Comparison of ENCODE assay signal across 14 cellular contexts in the genomic region with DNA sequence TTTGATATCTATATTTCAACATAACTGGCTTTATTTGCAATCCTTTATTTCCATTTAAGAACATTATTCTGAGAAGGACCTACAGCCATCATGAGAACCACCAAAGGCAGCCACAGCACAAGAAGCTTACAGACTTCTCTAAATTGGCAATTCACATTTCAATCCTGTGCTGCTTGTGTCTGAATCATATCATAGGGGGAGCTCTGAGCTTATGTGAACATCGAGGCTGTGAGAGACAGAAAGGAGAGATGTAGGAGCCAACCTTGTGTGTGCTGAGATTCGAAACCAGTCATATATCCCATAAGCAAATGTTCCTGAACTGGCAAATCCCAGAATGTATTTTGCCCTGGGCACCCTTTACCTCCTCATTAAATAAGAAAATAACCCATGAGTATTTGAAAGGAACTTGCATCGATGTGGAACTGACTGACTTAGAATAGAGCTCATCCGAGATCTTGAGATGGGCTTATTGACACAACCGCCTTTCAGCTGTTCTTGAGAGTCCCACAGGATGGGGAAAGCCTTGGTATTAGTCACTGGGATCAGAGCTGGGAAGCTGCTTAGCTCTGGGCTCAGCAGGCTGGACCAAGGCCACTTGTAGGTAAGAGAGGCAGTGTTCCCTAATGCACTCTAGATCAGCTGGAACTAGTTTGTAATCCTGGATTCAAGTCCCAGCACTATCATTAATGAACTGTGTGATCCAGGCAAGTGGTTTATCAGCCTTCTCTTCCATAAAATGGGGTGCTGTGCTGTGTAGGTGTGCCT.
DNase-seq lines count a peak whose midpoint lies in the region; ATAC-seq and TF ChIP-seq lines count a peak whose summit lies in the region.
"Had no signal": no experiment of that assay in that cellular context is flagged by ENCODE, and none has a peak within 500 bp of the region (broad histone marks: within the 10 kb centered on the region; RNA-seq: fewer than 3 reads in every experiment).

No MANE protein-coding gene starts in this region.

- H3K36me3 ChIP-seq in OCI-LY3 (replicated peaks; ENCODE audit: low read depth, low read length), result no peaks in the 10 kb centered on the region
- H3K36me3 ChIP-seq: breast epithelium had no signal

- H3K27me3 ChIP-seq in OCI-LY3 (ENCODE audit: low read depth, low read length) (no peaks in the 10 kb centered on the region), foreskin keratinocyte (no peaks in the 10 kb centered on the region)
- H3K27me3 ChIP-seq: breast epithelium had no signal

- peak; percentile 18 for DNase-seq in NCI-H1436 (lab: John Stamatoyannopoulos, UW)
- DNase-seq in NCI-H1436 treated with DMSO at 0.1 percent for 48 hours (lab: John Stamatoyannopoulos, UW), result no peak
- DNase-seq in fibroblast of villous mesenchyme (ENCODE audit: low read depth), result peak; percentile 16
- peak; percentile 32 for DNase-seq in stromal cell of bone marrow (ENCODE audit: low read depth)
- no peak for DNase-seq in foreskin keratinocyte
- no peak for DNase-seq in T-helper 2 cell treated with Interferon-gamma antibody and Interleukin-4, amounts not matched to agents 5 μg/mL and 100 μg/mL, for 36 hours (ENCODE audit: low spot score)
- no peak for DNase-seq in ureter (ENCODE audit: low spot score)
- DNase-seq: foreskin melanocyte; NCI-H446 treated with DMSO at 0.1 percent for 48 hours; stimulated activated naive CD8-positive, alpha-beta T cell treated with anti-CD3 and anti-CD28 coated beads, Interleukin-15, amount 100 ng/mL, for 72 hours had no signal

- no peak overlapping the region for H3K27ac ChIP-seq in OCI-LY3 (ENCODE audit: low read length)
- no peak overlapping the region for H3K27ac ChIP-seq in foreskin keratinocyte
- H3K27ac ChIP-seq: A549 had no signal

- no peak overlapping the region for H3K4me3 Mint-ChIP-seq in T-helper 2 cell treated with Interferon-gamma antibody and Interleukin-4, amounts not matched to agents 5 μg/mL and 100 μg/mL, for 36 hours
- H3K4me3 Mint-ChIP-seq: mesothelial cell of epicardium; stimulated activated naive CD8-positive, alpha-beta T cell treated with anti-CD3 and anti-CD28 coated beads, Interleukin-15, amount 100 ng/mL, for 72 hours had no signal

- ATAC-seq in foreskin keratinocyte, result no peak
- ATAC-seq: A549; stimulated activated naive CD8-positive, alpha-beta T cell treated with anti-CD3 and anti-CD28 coated beads, Interleukin-15, amount 100 ng/mL, for 72 hours had no signal

- peak overlapping the region; percentile 58; the same call in 1 of the 2 replicates for H3K4me2 ChIP-seq in OCI-LY3 (ENCODE audit: low read length)
- H3K4me2 ChIP-seq: A549 had no signal

- no peaks in the 10 kb centered on the region for H3K9me3 ChIP-seq in OCI-LY3 (ENCODE audit: insufficient read depth, low read length)
- H3K9me3 ChIP-seq: A549, breast epithelium had no signal

- H3K4me3 ChIP-seq in OCI-LY3 (ENCODE audit: low read length) (no peak overlapping the region), fibroblast of villous mesenchyme (ENCODE audit: low read depth, low read length) (no peak overlapping the region)
- H3K4me3 ChIP-seq: A549, breast epithelium had no signal

- H3K79me2 ChIP-seq in OCI-LY3 (ENCODE audit: low read length), result no peaks in the 10 kb centered on the region

- no peak overlapping the region for H3K9ac ChIP-seq in OCI-LY3 (ENCODE audit: low read length)

- H4K20me1 ChIP-seq in OCI-LY3 (ENCODE audit: insufficient read depth, low read length), result no peaks in the 10 kb centered on the region

- H3K9me3 Mint-ChIP-seq in T-helper 2 cell treated with Interferon-gamma antibody and Interleukin-4, amounts not matched to agents 5 μg/mL and 100 μg/mL, for 36 hours, result no peaks in the 10 kb centered on the region
- H3K9me3 Mint-ChIP-seq: mesothelial cell of epicardium; stimulated activated naive CD8-positive, alpha-beta T cell treated with anti-CD3 and anti-CD28 coated beads, Interleukin-15, amount 100 ng/mL, for 72 hours had no signal

- H3K4me1 ChIP-seq in OCI-LY3 (ENCODE audit: low read length) (peaks cover 74% of the 10 kb centered on the region), foreskin keratinocyte (no peaks in the 10 kb centered on the region)
- H3K4me1 ChIP-seq: A549, breast epithelium had no signal

- peaks cover 10% of the 10 kb centered on the region for H3K4me1 Mint-ChIP-seq in T-helper 2 cell treated with Interferon-gamma antibody and Interleukin-4, amounts not matched to agents 5 μg/mL and 100 μg/mL, for 36 hours (ENCODE audit: low read depth)

- H3K27ac Mint-ChIP-seq in T-helper 2 cell treated with Interferon-gamma antibody and Interleukin-4, amounts not matched to agents 5 μg/mL and 100 μg/mL, for 36 hours, result no peak overlapping the region
- H3K27ac Mint-ChIP-seq: mesothelial cell of epicardium; stimulated activated naive CD8-positive, alpha-beta T cell treated with anti-CD3 and anti-CD28 coated beads, Interleukin-15, amount 100 ng/mL, for 72 hours had no signal

- TF ChIP-seq CTCF in OCI-LY3 (IDR thresholded peaks at IDR 0.05; ENCODE audit: low read depth, low read length), result peak; percentile 72
- TF ChIP-seq CTCF in fibroblast of villous mesenchyme (IDR thresholded peaks at IDR 0.05; ENCODE audit: insufficient read depth, low read depth, low read length), result no peak
- TF ChIP-seq CTCF in foreskin keratinocyte (conservative IDR thresholded peaks at IDR 0.05), result no peak

- H2AFZ ChIP-seq in OCI-LY3 (ENCODE audit: low read depth, low read length), result no peak overlapping the region

- no peaks in the 10 kb centered on the region for H3K36me3 Mint-ChIP-seq in T-helper 2 cell treated with Interferon-gamma antibody and Interleukin-4, amounts not matched to agents 5 μg/mL and 100 μg/mL, for 36 hours (ENCODE audit: low read depth)
- H3K36me3 Mint-ChIP-seq: mesothelial cell of epicardium had no signal

- H3K27me3 Mint-ChIP-seq in T-helper 2 cell treated with Interferon-gamma antibody and Interleukin-4, amounts not matched to agents 5 μg/mL and 100 μg/mL, for 36 hours (ENCODE audit: low read depth), result peaks cover 5% of the 10 kb centered on the region
- H3K27me3 Mint-ChIP-seq: stimulated activated naive CD8-positive, alpha-beta T cell treated with anti-CD3 and anti-CD28 coated beads, Interleukin-15, amount 100 ng/mL, for 72 hours had no signal

Comparison
In these comparisons a context has a peak if more than half of its experiments do, and no peak if none do; other contexts are left out.
1. DNase-seq: peak in NCI-H1436 (single experiment), fibroblast of villous mesenchyme (single experiment) and stromal cell of bone marrow (single experiment); none in NCI-H1436 treated with DMSO at 0.1 percent for 48 hours (single experiment), foreskin keratinocyte (0 of 2), T-helper 2 cell treated with Interferon-gamma antibody and Interleukin-4, amounts not matched to agents 5 μg/mL and 100 μg/mL, for 36 hours (single experiment) and ureter (single experiment).